8 cellular contexts compared by ENCODE assay signal in the genomic region with DNA sequence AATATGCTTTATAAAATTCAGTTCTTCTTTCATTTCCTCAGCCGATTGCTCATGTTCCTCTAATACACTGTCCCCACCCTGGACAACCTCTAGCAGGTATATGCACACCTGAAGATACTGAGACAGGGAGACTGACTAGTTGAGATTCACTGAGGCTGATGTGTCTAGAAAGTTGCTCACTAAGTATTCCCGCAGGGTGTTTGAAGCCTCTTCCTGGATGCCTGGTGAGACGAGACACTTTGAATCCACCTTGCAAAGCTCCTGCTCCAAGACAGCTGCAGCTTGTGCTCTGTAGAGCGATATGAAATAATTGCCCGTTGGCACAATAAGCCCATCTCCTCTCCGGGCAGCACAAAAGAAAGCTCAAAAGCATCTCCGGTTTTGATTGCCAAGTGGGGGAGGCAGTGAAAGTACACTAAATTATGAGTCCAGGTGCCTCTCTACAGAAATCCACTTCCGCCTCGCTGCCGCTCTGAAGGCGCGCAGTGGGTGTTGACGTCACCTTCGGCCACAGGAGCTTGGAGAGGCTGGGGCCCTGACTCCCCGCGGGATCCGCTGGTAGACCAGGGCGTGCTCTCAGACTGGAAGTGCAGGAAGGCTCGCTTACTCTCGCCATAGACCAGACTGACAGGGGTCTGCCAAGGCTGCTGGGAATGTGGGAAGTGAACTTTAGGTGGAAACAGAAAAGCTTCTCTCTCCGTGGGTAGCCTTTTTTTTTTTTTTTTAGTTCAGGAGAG. TPM values are rescaled to one million over a fixed set of nuclear protein-coding genes. Genes with fewer than 3 reads are reported as not detected.
A peak's percentile ranks its signal among the peaks of the same experiment; 100 is the strongest.
DNase-seq lines count a peak whose midpoint lies in the region; ATAC-seq and TF ChIP-seq lines count a peak whose summit lies in the region.

No MANE protein-coding gene starts in this region.

- peak overlapping the region; percentile 48 to 93 (median 91) for H3K27ac Mint-ChIP-seq in CD4-positive, CD25-positive, alpha-beta regulatory T cell

- peaks cover 14% of the 10 kb centered on the region for H3K4me1 ChIP-seq in CD4-positive, CD25-positive, alpha-beta regulatory T cell (ENCODE audit: control insufficient read depth, insufficient read depth, low read length, poor library complexity, severe bottlenecking)
- peaks cover 3% of the 10 kb centered on the region for H3K4me1 ChIP-seq in foreskin keratinocyte

- peak overlapping the region; percentile 90 for H3K4me3 ChIP-seq in CD4-positive, CD25-positive, alpha-beta regulatory T cell (ENCODE audit: low read depth, low read length)

- intact Hi-C loops in posterior cingulate gyrus (cut with DNase I), result no loop called here

- H3K9me3 ChIP-seq in CD4-positive, CD25-positive, alpha-beta regulatory T cell (ENCODE audit: control insufficient read depth in 2 of 2, low read length in 2 of 2), result no peaks in the 10 kb centered on the region

- ATAC-seq in CD4-positive, CD25-positive, alpha-beta regulatory T cell (ENCODE audit: low read depth in 2 of 2), result peak; percentile 86 to 92
- ATAC-seq in GM19463 (IDR thresholded peaks at IDR 0.05; ENCODE audit: unreplicated experiment) (peak; percentile 98), HG03571 (IDR thresholded peaks at IDR 0.05; ENCODE audit: unreplicated experiment) (peak; percentile 94), foreskin keratinocyte (peak; percentile 97)

- peak; percentile 37 to 85 (median 66) for DNase-seq in CD4-positive, CD25-positive, alpha-beta regulatory T cell
- DNase-seq in NOMO-1 treated with DMSO at 0.1 percent for 48 hours (lab: John Stamatoyannopoulos, UW; ENCODE audit: unreplicated experiment) (peak; percentile 84), foreskin keratinocyte (peak in 1 of 2 donors; percentile 44), posterior cingulate gyrus (peak in 8 of 10 donors; percentile 41 to 93 (median 60)), ureter (ENCODE audit: low spot score) (peak; percentile 71)
- DNase-seq in activated T-cell treated with anti-CD3 and anti-CD28 coated beads, Interleukin-2, amount 50 U/mL, for 48 hours, result peak; percentile 81 to 83

- H3K27me3 ChIP-seq in CD4-positive, CD25-positive, alpha-beta regulatory T cell (ENCODE audit: control insufficient read depth, insufficient read depth, low read length), result peaks cover 13% of the 10 kb centered on the region
- peaks cover 18% of the 10 kb centered on the region for H3K27me3 ChIP-seq in foreskin keratinocyte

- peaks cover 41% of the 10 kb centered on the region for H3K27me3 Mint-ChIP-seq in CD4-positive, CD25-positive, alpha-beta regulatory T cell

- peak overlapping the region; percentile 7 for H3K27ac ChIP-seq in CD4-positive, CD25-positive, alpha-beta regulatory T cell (ENCODE audit: insufficient read depth, low read length, poor library complexity, severe bottlenecking)
- no peak overlapping the region for H3K27ac ChIP-seq in foreskin keratinocyte

- H3K9me3 Mint-ChIP-seq in CD4-positive, CD25-positive, alpha-beta regulatory T cell, result no peaks in the 10 kb centered on the region

- H3K4me1 Mint-ChIP-seq in CD4-positive, CD25-positive, alpha-beta regulatory T cell, result peaks cover 8 to 24% (median 14%) of the 10 kb centered on the region in 4 donors

- H3K36me3 ChIP-seq in CD4-positive, CD25-positive, alpha-beta regulatory T cell (ENCODE audit: control insufficient read depth, insufficient read depth, low read length), result no peaks in the 10 kb centered on the region

- H3K4me3 Mint-ChIP-seq in CD4-positive, CD25-positive, alpha-beta regulatory T cell, result peak overlapping the region; percentile 83 to 92 (median 87)

- H3K36me3 Mint-ChIP-seq in CD4-positive, CD25-positive, alpha-beta regulatory T cell, result peaks cover 4% of the 10 kb centered on the region

- TF ChIP-seq CTCF in foreskin keratinocyte (conservative IDR thresholded peaks at IDR 0.05), result no peak

RNA-seq across cellular contexts. Expression of a gene that starts 46.3 kb away (rescaled TPM):
- total RNA-seq in CD4-positive, CD25-positive, alpha-beta regulatory T cell, result 21.0 TPM
- 100 to 1,000 TPM in 2 of 4 donors, 10 to 100 TPM in 2; 56.0 to 121 (median 85.6) TPM for polyA plus RNA-seq in CD4-positive, CD25-positive, alpha-beta regulatory T cell
- total RNA-seq in foreskin keratinocyte (not detected in 2 replicates), ureter (0.16 TPM)
- not detected in 2 replicates for polyA plus RNA-seq in foreskin keratinocyte

RNA-seq across cellular contexts. Expression of a gene that starts 50.0 kb away (rescaled TPM):
- total RNA-seq in CD4-positive, CD25-positive, alpha-beta regulatory T cell, result not detected
- not detected for polyA plus RNA-seq in CD4-positive, CD25-positive, alpha-beta regulatory T cell
- total RNA-seq in foreskin keratinocyte, result not detected in 2 replicates
- polyA plus RNA-seq in foreskin keratinocyte, result not detected in 2 replicates
- not detected for total RNA-seq in ureter

RNA-seq across cellular contexts. Expression of a gene that starts 54.8 kb away (rescaled TPM):
- total RNA-seq in CD4-positive, CD25-positive, alpha-beta regulatory T cell, result not detected
- polyA plus RNA-seq in CD4-positive, CD25-positive, alpha-beta regulatory T cell, result under 1 TPM in 1 of 4 donors, not detected in 3; 0.25 TPM
- not detected in 2 replicates for total RNA-seq in foreskin keratinocyte
- polyA plus RNA-seq in foreskin keratinocyte, result not detected in 2 replicates
- total RNA-seq in ureter, result 1.1 TPM

Comparison
In these comparisons a context has a peak if more than half of its experiments do, and no peak if none do; other contexts are left out.
1. RNA of a gene that starts 46.3 kb away (total RNA-seq): 21.0 TPM in CD4-positive, CD25-positive, alpha-beta regulatory T cell (single experiment); 0.16 TPM in ureter (single experiment) and not detected in foreskin keratinocyte; every median in the first group is over 10 times any median in the second.
2. Peak in every context shown above with its lines, with median percentiles within 50 percentile points of each other: ATAC-seq.